12 cellular contexts compared by ENCODE assay signal in genomic region chr2:14516844-14517243, GRCh38.
DNase-seq lines count a peak whose midpoint lies in the region; ATAC-seq and TF ChIP-seq lines count a peak whose summit lies in the region.
"Had no signal": no experiment of that assay in that cellular context is flagged by ENCODE, and none has a peak within 500 bp of the region (broad histone marks: within the 10 kb centered on the region; RNA-seq: fewer than 3 reads in every experiment).

No MANE protein-coding gene starts in this region.

- H4K20me1 ChIP-seq in smooth muscle cell (ENCODE audit: low read depth): no peaks in the 10 kb centered on the region

- H3F3A ChIP-seq in smooth muscle cell (ENCODE audit: low read depth): no peaks in the 10 kb centered on the region

- no peak overlapping the region for H3K9ac ChIP-seq in smooth muscle cell (ENCODE audit: low read depth)

- H3K27ac ChIP-seq in smooth muscle cell (ENCODE audit: low read depth): peak overlapping the region; percentile 4
- no peak overlapping the region for H3K27ac ChIP-seq in esophagus muscularis mucosa (replicated peaks in 1 of 4)
- H3K27ac ChIP-seq: VCaP had no signal

- H3K9me3 ChIP-seq in smooth muscle cell (replicated peaks; ENCODE audit: low read depth) (no peaks in the 10 kb centered on the region), esophagus muscularis mucosa (no peaks in the 10 kb centered on the region)

- H3K4me1 ChIP-seq in smooth muscle cell (ENCODE audit: low read depth) (peaks cover 9% of the 10 kb centered on the region), esophagus muscularis mucosa (no peaks in the 10 kb centered on the region)

- no peak overlapping the region for H2AFZ ChIP-seq in smooth muscle cell (ENCODE audit: low read depth)

- TF ChIP-seq CTCF in astrocyte of the spinal cord (IDR thresholded peaks at IDR 0.05; ENCODE audit: low read depth, low read length): no peak
- TF ChIP-seq CTCF in smooth muscle cell (IDR thresholded peaks at IDR 0.05; ENCODE audit: borderline replicate concordance, insufficient read depth, poor library complexity, severe bottlenecking): no peak
- TF ChIP-seq CTCF in esophagus muscularis mucosa (IDR thresholded peaks at IDR 0.05): no peak

- H3K27me3 ChIP-seq in smooth muscle cell (ENCODE audit: low read depth): no peaks in the 10 kb centered on the region
- H3K27me3 ChIP-seq in esophagus muscularis mucosa: no peaks in the 10 kb centered on the region

- no peak for TF ChIP-seq EP300 in esophagus muscularis mucosa (IDR thresholded peaks at IDR 0.05)

- intact Hi-C loops in esophagus muscularis mucosa (cut with DNase I): no loop called here

- H3K4me2 ChIP-seq in smooth muscle cell: no peak overlapping the region

- no peaks in the 10 kb centered on the region for H3K36me3 ChIP-seq in smooth muscle cell (ENCODE audit: low read depth)
- no peaks in the 10 kb centered on the region for H3K36me3 ChIP-seq in esophagus muscularis mucosa

- WGBS in smooth muscle cell (ENCODE audit: low lambda C conversion rate): 30% methylated on average over 1 of the region's 1 CpG
- 86% methylated on average over 1 of the region's 1 CpG for WGBS in esophagus muscularis mucosa

- DNase-seq in M059J (ENCODE audit: low read depth) (peak; percentile 61), astrocyte of the spinal cord (ENCODE audit: low read depth, low spot score) (peak; percentile 95), smooth muscle cell (lab: John Stamatoyannopoulos, UW; ENCODE audit: unreplicated experiment) (no peak), esophagus muscularis mucosa (ENCODE audit: extremely low spot score) (no peak), NCI-H146 treated with DMSO at 0.1 percent for 48 hours (lab: John Stamatoyannopoulos, UW; ENCODE audit: unreplicated experiment) (no peak), glomerular visceral epithelial cell (ENCODE audit: extremely low spot score) (no peak)
- DNase-seq: activated gamma-delta T cell; effector CD8-positive, alpha-beta T cell; NCI-H446 had no signal

- no peak for TF ChIP-seq POLR2A in esophagus muscularis mucosa (IDR thresholded peaks at IDR 0.05; ENCODE audit: low read depth)

- H3K79me2 ChIP-seq in smooth muscle cell (ENCODE audit: low read depth): no peaks in the 10 kb centered on the region

- ATAC-seq in GM19463 (IDR thresholded peaks at IDR 0.05; ENCODE audit: unreplicated experiment) (peak; percentile 80), GM21526 (IDR thresholded peaks at IDR 0.05; ENCODE audit: low FRiP score, unreplicated experiment) (no peak)

- H3K4me3 ChIP-seq in astrocyte of the spinal cord (ENCODE audit: low read depth, low read length) (no peak overlapping the region), smooth muscle cell (no peak overlapping the region), esophagus muscularis mucosa (no peak overlapping the region)

- in situ Hi-C loops in astrocyte of the spinal cord (cut with HindIII; ENCODE audit: low sequenced_read_pairs): no loop called here

Comparison
In these comparisons a context has a peak if more than half of its experiments do, and no peak if none do; other contexts are left out.
1. DNase-seq: peak in M059J (single experiment) and astrocyte of the spinal cord (single experiment); none in smooth muscle cell (single experiment), esophagus muscularis mucosa (single experiment), NCI-H146 treated with DMSO at 0.1 percent for 48 hours (single experiment) and glomerular visceral epithelial cell (single experiment).